Comparison of ENCODE assay signal across 18 cellular contexts in the genomic region with DNA sequence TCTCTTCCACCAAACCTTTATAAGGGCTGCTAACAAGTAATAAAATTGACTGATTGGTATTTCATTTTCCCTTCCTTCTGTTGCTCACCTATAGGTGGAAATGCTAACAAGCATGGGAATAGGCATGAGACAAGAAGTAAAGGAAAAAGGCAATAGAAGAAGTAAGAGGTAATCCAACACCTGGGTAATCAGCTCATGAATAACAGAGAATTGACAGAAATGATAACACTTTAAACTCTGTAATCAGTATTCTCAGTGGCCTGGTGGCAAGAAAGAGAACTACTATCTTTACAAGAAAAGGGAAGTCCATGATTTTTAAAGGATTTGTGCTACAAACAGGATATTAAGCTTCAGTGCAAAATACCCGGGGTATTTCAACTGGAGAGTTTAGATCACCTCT.
DNase-seq lines count a peak whose midpoint lies in the region; ATAC-seq, FAIRE-seq and TF ChIP-seq lines count a peak whose summit lies in the region.
"Had no signal": no experiment of that assay in that cellular context is flagged by ENCODE, and none has a peak within 500 bp of the region (broad histone marks: within the 10 kb centered on the region; RNA-seq: fewer than 3 reads in every experiment).

No MANE protein-coding gene starts in this region.

- H2BK20ac ChIP-seq in H9 (ENCODE audit: low read depth, low read length, poor library complexity, severe bottlenecking) = no peak overlapping the region

- H3K18ac ChIP-seq in H9 (ENCODE audit: insufficient read length, low read depth, low read length) = no peak overlapping the region

- H3K27me3 ChIP-seq in H9 (ENCODE audit: insufficient read depth, low read length) = no peaks in the 10 kb centered on the region
- H3K27me3 ChIP-seq in PC-3 (ENCODE audit: low read length) = no peaks in the 10 kb centered on the region
- H3K27me3 ChIP-seq: SJCRH30 had no signal

- no peaks in the 10 kb centered on the region for H3K79me2 ChIP-seq in H9 (ENCODE audit: insufficient read depth, low read length)
- no peaks in the 10 kb centered on the region for H3K79me2 ChIP-seq in PC-3 (ENCODE audit: low read length)

- H3K4me2 ChIP-seq in H9 (ENCODE audit: insufficient read depth, insufficient read length, low read length) = no peak overlapping the region
- H3K4me2 ChIP-seq in PC-3 (ENCODE audit: low read length) = no peak overlapping the region

- no peak overlapping the region for H3K14ac ChIP-seq in H9 (ENCODE audit: insufficient read depth, low read length)

- no peak overlapping the region for H3K23ac ChIP-seq in H9 (ENCODE audit: insufficient read length, low read depth, low read length)

- CTCF ChIA-PET in PC-3 (lab: Charles Lee) = no interaction called here

- FAIRE-seq in kidney (lab: Jason Lieb, UNC) = no peak
- FAIRE-seq: HTR-8/SVneo had no signal

- H3K4me3 ChIP-seq in PC-3 (ENCODE audit: low read length) = no peak overlapping the region
- no peak overlapping the region for H3K4me3 ChIP-seq in kidney (ENCODE audit: low read length in 2 of 2)
- H3K4me3 ChIP-seq: SJCRH30 had no signal

- no peaks in the 10 kb centered on the region for H3K79me1 ChIP-seq in H9 (ENCODE audit: insufficient read depth, low read depth, low read length, poor library complexity, severe bottlenecking)

- H3K4me1 Mint-ChIP-seq in CD14-positive monocyte (no peaks in the 10 kb centered on the region), H9 (peaks cover 2% of the 10 kb centered on the region in 2 experiments; a peak in 3 of 4 replicates), mesothelial cell of epicardium (no peaks in the 10 kb centered on the region)

- H3K9me2 ChIP-seq in PC-3 (replicated peaks; ENCODE audit: low read length) = no peaks in the 10 kb centered on the region

- intact Hi-C loops in CD14-positive monocyte (cut with micrococcal nuclease) = no loop called here
- intact Hi-C loops in PC-3 (cut with micrococcal nuclease) = no loop called here
- intact Hi-C loops in kidney (cut with DNase I) = no loop called here

- H3K36me3 ChIP-seq in PC-3 (ENCODE audit: low read depth, low read length) (no peaks in the 10 kb centered on the region), kidney (ENCODE audit: control insufficient read depth in 1 of 2, insufficient read depth in 2 of 2, low read length in 2 of 2) (no peaks in the 10 kb centered on the region)
- H3K36me3 ChIP-seq: SJCRH30 had no signal

- no CpG with 5 or more reads among the region's 1 CpG for WGBS in H9 (ENCODE audit: extremely low coverage, insufficient read length, low lambda C conversion rate)

- no peak overlapping the region for H3K4ac ChIP-seq in H9 (ENCODE audit: low read depth, low read length)

- POLR2A ChIA-PET in PC-3 (lab: Charles Lee; ENCODE audit: unreplicated experiment) = no interaction called here

- no peak overlapping the region for H2AK5ac ChIP-seq in H9 (ENCODE audit: insufficient read length, low read length)

- H3K9me3 Mint-ChIP-seq in CD14-positive monocyte (peaks cover 0 to 7% (median 3%) of the 10 kb centered on the region in 7 donors), H9 (no peaks in the 10 kb centered on the region), mesothelial cell of epicardium (no peaks in the 10 kb centered on the region)

- DNase-seq in CD14-positive monocyte (ENCODE audit: low spot score) (no peak), H9 (no peak), PC-3 (no peak), mesothelial cell of epicardium (ENCODE audit: low spot score in 2 of 2, unreplicated experiment in 2 of 2) (no peak), NCI-H2171 (lab: John Stamatoyannopoulos, UW) (no peak), kidney (no peak)
- no peak for DNase-seq in activated naive CD4-positive, alpha-beta T cell treated with Interleukin-2 at 50 U/mL for 16 hours
- DNase-seq: AML-193, DND-41, H7, IMR-90, NCI-H1930, NCI-H2171 treated with DMSO at 0.1 percent for 48 hours, NCI-H446 treated with DMSO at 0.1 percent for 48 hours, NCI-H69, SJCRH30 had no signal

- no peak overlapping the region for H4K91ac ChIP-seq in H9 (ENCODE audit: insufficient read length, low read depth, low read length)

- H3K9ac ChIP-seq in H9 (ENCODE audit: extremely low read depth, insufficient read length, low read length) (no peak overlapping the region), PC-3 (ENCODE audit: low read length) (no peak overlapping the region), kidney (ENCODE audit: low read length in 2 of 2) (no peak overlapping the region)

- BruUV-seq in PC-3 (replicated peaks; lab: Mats Ljungman, UMichigan) = no TSS peak

- no peak overlapping the region for H2BK12ac ChIP-seq in H9 (ENCODE audit: insufficient read length, low read depth, low read length)

- no peak overlapping the region for H2BK15ac ChIP-seq in H9 (ENCODE audit: low read depth, low read length)

- no peak overlapping the region for H4K5ac ChIP-seq in H9 (ENCODE audit: insufficient read length, low read depth, low read length)

- no peak for ATAC-seq in PC-3

- H3K4me1 ChIP-seq in H9 (ENCODE audit: insufficient read depth, low read length) = no peaks in the 10 kb centered on the region
- peaks cover 4% of the 10 kb centered on the region for H3K4me1 ChIP-seq in PC-3 (ENCODE audit: insufficient read depth, low read length)
- no peaks in the 10 kb centered on the region for H3K4me1 ChIP-seq in kidney (ENCODE audit: control insufficient read depth in 1 of 2, insufficient read depth in 1 of 2, low read depth in 1 of 2, low read length in 2 of 2)
- H3K4me1 ChIP-seq: SJCRH30 had no signal

- no peaks in the 10 kb centered on the region for H3F3A ChIP-seq in PC-3 (ENCODE audit: low read length, unreplicated experiment)

- no peaks in the 10 kb centered on the region for H3K27me3 Mint-ChIP-seq in CD14-positive monocyte (ENCODE audit: low read depth in 3 of 3)
- H3K27me3 Mint-ChIP-seq in H9 (ENCODE audit: low read depth) = no peaks in the 10 kb centered on the region
- no peaks in the 10 kb centered on the region for H3K27me3 Mint-ChIP-seq in mesothelial cell of epicardium (ENCODE audit: low read depth)

- H3K36me3 Mint-ChIP-seq in CD14-positive monocyte = no peaks in the 10 kb centered on the region
- no peaks in the 10 kb centered on the region for H3K36me3 Mint-ChIP-seq in H9 (ENCODE audit: insufficient read depth in 1 of 3, low read depth in 3 of 3)
- H3K36me3 Mint-ChIP-seq in mesothelial cell of epicardium = no peaks in the 10 kb centered on the region

- no peak overlapping the region for H3T11ph ChIP-seq in H9 (ENCODE audit: low read length)

- H3K9me3 ChIP-seq in H9 (ENCODE audit: control insufficient read depth, low read depth, low read length) (no peaks in the 10 kb centered on the region), PC-3 (ENCODE audit: low read length) (no peaks in the 10 kb centered on the region), kidney (ENCODE audit: control insufficient read depth in 1 of 2, low read length in 2 of 2) (no peaks in the 10 kb centered on the region)
- H3K9me3 ChIP-seq: SJCRH30 had no signal

- H2AFZ ChIP-seq in H9 (ENCODE audit: low read length) (no peak overlapping the region), PC-3 (ENCODE audit: low read length) (no peak overlapping the region)

- no peak overlapping the region for H4K8ac ChIP-seq in H9 (replicated peaks; ENCODE audit: insufficient read length, low read depth, low read length)

- peak; percentile 11 for TF ChIP-seq CTCF in CD14-positive monocyte (IDR thresholded peaks at IDR 0.05)
- peak; percentile 47; the same call in 2 of the 3 replicates for TF ChIP-seq CTCF in H9 (conservative IDR thresholded peaks at IDR 0.05)
- TF ChIP-seq CTCF in PC-3 (conservative IDR thresholded peaks at IDR 0.05; ENCODE audit: low read depth, low read length) = 0 out of 2 replicates have a peak, but pooled peaks have one; percentile 19
- TF ChIP-seq CTCF in mesothelial cell of epicardium (IDR thresholded peaks at IDR 0.05; ENCODE audit: unreplicated experiment) = peak; percentile 43
- TF ChIP-seq CTCF in kidney (IDR thresholded peaks at IDR 0.05; ENCODE audit: borderline replicate concordance, extremely low read depth, insufficient read depth) = no peak

- H3K4me3 Mint-ChIP-seq in CD14-positive monocyte (no peak overlapping the region), H9 (no peak overlapping the region), mesothelial cell of epicardium (no peak overlapping the region)

- H4K20me1 ChIP-seq in H9 (ENCODE audit: control insufficient read depth, insufficient read depth, insufficient read length) (no peaks in the 10 kb centered on the region), PC-3 (ENCODE audit: low read length) (no peaks in the 10 kb centered on the region)

- no peak overlapping the region for H2BK120ac ChIP-seq in H9 (ENCODE audit: low read depth, low read length, poor library complexity, severe bottlenecking)

- no peak overlapping the region for H3K27ac Mint-ChIP-seq in CD14-positive monocyte
- no peak overlapping the region for H3K27ac Mint-ChIP-seq in H9
- H3K27ac Mint-ChIP-seq in mesothelial cell of epicardium = no peak overlapping the region

- H3K56ac ChIP-seq in H9 (ENCODE audit: insufficient read length, low read depth, low read length) = no peak overlapping the region

- no peak overlapping the region for H2BK5ac ChIP-seq in H9 (ENCODE audit: insufficient read length, low read length)

- H3K27ac ChIP-seq in H9 (ENCODE audit: insufficient read length, low read depth, low read length) (no peak overlapping the region), PC-3 (ENCODE audit: low read length) (no peak overlapping the region), kidney (ENCODE audit: low read depth in 2 of 2, low read length in 2 of 2) (no peak overlapping the region)
- H3K27ac ChIP-seq: C4-2B, SJCRH30 had no signal

- no peaks in the 10 kb centered on the region for H3K23me2 ChIP-seq in H9 (ENCODE audit: insufficient read length, low read depth, low read length, poor library complexity, severe bottlenecking)
